16 cellular contexts compared by ENCODE assay signal in genomic region chr3:15451468-15452113, GRCh38. TPM values are rescaled to one million over a fixed set of nuclear protein-coding genes. Genes with fewer than 3 reads are reported as not detected.
DNase-seq lines count a peak whose midpoint lies in the region; ATAC-seq and TF ChIP-seq lines count a peak whose summit lies in the region.
"Had no signal": no experiment of that assay in that cellular context is flagged by ENCODE, and none has a peak within 500 bp of the region (broad histone marks: within the 10 kb centered on the region; RNA-seq: fewer than 3 reads in every experiment).

No MANE protein-coding gene starts in this region.

- no peaks in the 10 kb centered on the region for H3K9me3 ChIP-seq in endodermal cell (ENCODE audit: control insufficient read depth, low read length)
- H3K9me3 ChIP-seq: BLaER1 had no signal

- no peaks in the 10 kb centered on the region for H3K27me3 ChIP-seq in endodermal cell (ENCODE audit: control insufficient read depth, insufficient read depth, low read length, poor library complexity, severe bottlenecking)
- H3K27me3 ChIP-seq: BLaER1 had no signal

- H3K4me1 ChIP-seq in endodermal cell (ENCODE audit: control insufficient read depth, insufficient read depth, low read length), result no peaks in the 10 kb centered on the region

- no peaks in the 10 kb centered on the region for H3K4me1 Mint-ChIP-seq in endodermal cell
- peaks cover 20 to 34% of the 10 kb centered on the region in 2 donors for H3K4me1 Mint-ChIP-seq in natural killer cell treated with Interleukin-12 subunit alpha and Interleukin-12 subunit beta and Interleukin-15 and Interleukin-18, amount 100 ng/mL, for 72 hours (ENCODE audit: low read depth in 2 of 2)
- H3K4me1 Mint-ChIP-seq: CD4-positive, alpha-beta memory T cell; GM23338 had no signal

- no peak overlapping the region for H3K9ac ChIP-seq in endodermal cell (ENCODE audit: extremely low read depth, low read length, poor library complexity, severe bottlenecking)
- H3K9ac ChIP-seq: BLaER1 had no signal

- H3K9me3 Mint-ChIP-seq in endodermal cell, result no peaks in the 10 kb centered on the region
- no peaks in the 10 kb centered on the region for H3K9me3 Mint-ChIP-seq in natural killer cell treated with Interleukin-12 subunit alpha and Interleukin-12 subunit beta and Interleukin-15 and Interleukin-18, amount 100 ng/mL, for 72 hours
- H3K9me3 Mint-ChIP-seq: CD4-positive, alpha-beta memory T cell; GM23338 had no signal

- DNase-seq in activated CD8-positive, alpha-beta memory T cell treated with anti-CD3 and anti-CD28 coated beads for 24 hours, result peak; percentile 40
- DNase-seq in activated CD8-positive, alpha-beta memory T cell treated with anti-CD3 and anti-CD28 coated beads, Interleukin-2, amount 50 U/mL, for 4 hours, result no peak
- DNase-seq in endodermal cell (peak; percentile 31), NCI-H1092 (lab: John Stamatoyannopoulos, UW) (no peak), DMS 273 treated with DMSO at 0.1 percent for 48 hours (lab: John Stamatoyannopoulos, UW) (no peak)
- DNase-seq in natural killer cell treated with Interleukin-12 subunit alpha and Interleukin-12 subunit beta and Interleukin-15 and Interleukin-18, amount 100 ng/mL, for 72 hours (ENCODE audit: low spot score), result peak; percentile 78
- no peak for DNase-seq in stimulated activated naive CD4-positive, alpha-beta T cell (lab: John Stamatoyannopoulos, UW)
- DNase-seq: 8988T; CD4-positive, alpha-beta memory T cell; DMS79 treated with DMSO at 0.1 percent for 48 hours; GF-D8; HCEC 1CT had no signal

- no peak overlapping the region for H3K4me3 ChIP-seq in endodermal cell (ENCODE audit: low read length)
- H3K4me3 ChIP-seq: BLaER1, GM23338 had no signal

- H3K4me3 Mint-ChIP-seq in endodermal cell, result no peak overlapping the region
- no peak overlapping the region for H3K4me3 Mint-ChIP-seq in natural killer cell treated with Interleukin-12 subunit alpha and Interleukin-12 subunit beta and Interleukin-15 and Interleukin-18, amount 100 ng/mL, for 72 hours
- H3K4me3 Mint-ChIP-seq: CD14-positive monocyte; CD4-positive, alpha-beta memory T cell; GM23338 had no signal

- TF ChIP-seq CTCF in endodermal cell (conservative IDR thresholded peaks at IDR 0.05), result no peak

- H3K27ac ChIP-seq in endodermal cell (ENCODE audit: low read depth, low read length), result no peak overlapping the region
- H3K27ac ChIP-seq: BLaER1, HL-60 had no signal

- WGBS in endodermal cell (ENCODE audit: insufficient coverage in 1 of 2, insufficient read length in 1 of 2), 2 experiments, result 92 to 97% methylated on average over 6 to 12 of the region's 12 CpGs

- H3K36me3 ChIP-seq in endodermal cell (ENCODE audit: control insufficient read depth, insufficient read depth, low read length), result no peaks in the 10 kb centered on the region

- peaks cover 2% of the 10 kb centered on the region for H3K36me3 Mint-ChIP-seq in endodermal cell (ENCODE audit: low read depth)
- H3K36me3 Mint-ChIP-seq in natural killer cell treated with Interleukin-12 subunit alpha and Interleukin-12 subunit beta and Interleukin-15 and Interleukin-18, amount 100 ng/mL, for 72 hours, result no peaks in the 10 kb centered on the region

- peak; percentile 66 to 87 for ATAC-seq in natural killer cell treated with Interleukin-12 subunit alpha and Interleukin-12 subunit beta and Interleukin-15 and Interleukin-18, amount 100 ng/mL, for 72 hours
- ATAC-seq: GM23338 had no signal

- H3K27ac Mint-ChIP-seq in endodermal cell, result no peak overlapping the region
- peak overlapping the region; percentile 59 to 91 for H3K27ac Mint-ChIP-seq in natural killer cell treated with Interleukin-12 subunit alpha and Interleukin-12 subunit beta and Interleukin-15 and Interleukin-18, amount 100 ng/mL, for 72 hours
- H3K27ac Mint-ChIP-seq: GM23338 had no signal

- no peaks in the 10 kb centered on the region for H3K27me3 Mint-ChIP-seq in endodermal cell (ENCODE audit: insufficient read depth)
- H3K27me3 Mint-ChIP-seq in natural killer cell treated with Interleukin-12 subunit alpha and Interleukin-12 subunit beta and Interleukin-15 and Interleukin-18, amount 100 ng/mL, for 72 hours, result no peaks in the 10 kb centered on the region
- H3K27me3 Mint-ChIP-seq: CD4-positive, alpha-beta memory T cell had no signal

RNA-seq across cellular contexts. Expression of gene EAF1, which starts 24.2 kb away (rescaled TPM):
- 10 to 100 TPM; 29.1 to 33.1 TPM for total RNA-seq in endodermal cell
- 33.3 TPM for polyA plus RNA-seq in endodermal cell (2013, experiment 1 of 2)
- polyA plus RNA-seq in endodermal cell (2013, experiment 2 of 2), result 26.4 TPM
- total RNA-seq in natural killer cell treated with Interleukin-12 subunit alpha and Interleukin-12 subunit beta and Interleukin-15 and Interleukin-18, amount 100 ng/mL, for 72 hours, result 10 to 100 TPM; 41.8 to 74.3 TPM

RNA-seq across cellular contexts. Expression of gene METTL6, which starts 24.2 kb away (rescaled TPM):
- 10 to 100 TPM; 22.3 to 24.8 TPM for total RNA-seq in endodermal cell
- polyA plus RNA-seq in endodermal cell (2013, experiment 1 of 2), result 24.6 TPM
- polyA plus RNA-seq in endodermal cell (2013, experiment 2 of 2), result 20.7 TPM
- total RNA-seq in natural killer cell treated with Interleukin-12 subunit alpha and Interleukin-12 subunit beta and Interleukin-15 and Interleukin-18, amount 100 ng/mL, for 72 hours, result 10 to 100 TPM; 17.6 to 22.8 TPM

Comparison
In these comparisons a context has a peak if more than half of its experiments do, and no peak if none do; other contexts are left out.
1. DNase-seq: peak in activated CD8-positive, alpha-beta memory T cell treated with anti-CD3 and anti-CD28 coated beads for 24 hours (single experiment), endodermal cell (single experiment) and natural killer cell treated with Interleukin-12 subunit alpha and Interleukin-12 subunit beta and Interleukin-15 and Interleukin-18, amount 100 ng/mL, for 72 hours (single experiment); none in activated CD8-positive, alpha-beta memory T cell treated with anti-CD3 and anti-CD28 coated beads, Interleukin-2, amount 50 U/mL, for 4 hours (single experiment), stimulated activated naive CD4-positive, alpha-beta T cell (0 of 6), NCI-H1092 (single experiment) and DMS 273 treated with DMSO at 0.1 percent for 48 hours (single experiment).